ENCODE assay signal across 8 cellular contexts in the genomic region with DNA sequence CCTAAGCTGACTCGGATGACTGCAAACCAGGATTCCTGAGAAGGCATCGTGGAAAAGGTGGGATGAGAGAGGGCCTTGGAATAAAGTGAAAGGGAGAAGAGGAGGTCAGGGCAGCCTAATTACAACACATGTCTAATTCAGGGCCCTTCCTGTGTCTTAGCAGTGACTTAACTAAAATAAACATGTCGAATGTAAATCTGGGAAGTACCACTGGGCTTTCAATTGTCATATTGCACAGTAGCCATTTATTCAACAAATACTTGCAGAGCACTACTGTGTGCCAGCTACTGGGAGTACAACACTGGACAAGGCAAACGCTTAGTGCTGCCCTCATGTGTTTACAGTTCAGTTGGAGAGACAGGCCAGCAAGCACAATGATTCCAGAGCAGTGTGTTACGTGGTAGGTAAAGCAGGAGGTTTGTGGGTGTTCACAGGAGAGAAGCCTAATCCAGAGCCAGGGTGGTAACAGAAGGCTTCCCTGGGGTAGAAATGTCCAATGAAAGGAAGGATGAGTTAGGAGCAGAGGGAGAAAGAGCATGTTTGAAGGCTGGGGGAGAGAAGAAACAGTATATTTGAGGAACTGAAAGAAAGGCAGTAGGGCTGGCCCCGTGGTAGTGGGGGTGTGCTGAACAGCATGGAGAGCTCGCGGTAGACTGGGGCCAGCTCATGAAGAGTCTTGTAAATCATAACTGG. TPM values are rescaled to one million over a fixed set of nuclear protein-coding genes. Genes with fewer than 3 reads are reported as not detected.
A peak's percentile ranks its signal among the peaks of the same experiment; 100 is the strongest.
DNase-seq lines count a peak whose midpoint lies in the region; ATAC-seq and TF ChIP-seq lines count a peak whose summit lies in the region.

No MANE protein-coding gene starts in this region.

- no peak overlapping the region for H3K4me3 ChIP-seq in hepatocyte
- no peak overlapping the region for H3K4me3 ChIP-seq in upper lobe of left lung

- no peaks in the 10 kb centered on the region for H4K20me1 ChIP-seq in hepatocyte (ENCODE audit: insufficient read depth, poor library complexity, severe bottlenecking)

- no peak for TF ChIP-seq POLR2A in upper lobe of left lung (IDR thresholded peaks at IDR 0.05)

- WGBS in hepatocyte (ENCODE audit: low lambda C conversion rate, missing lambda C conversion rate): 74% methylated on average over 8 of the region's 8 CpGs
- WGBS in upper lobe of left lung, 2 donors: 46 to 51% methylated on average over 8 of the region's 8 CpGs

- H3K9me3 ChIP-seq in hepatocyte (ENCODE audit: low read depth) (no peaks in the 10 kb centered on the region), upper lobe of left lung (no peaks in the 10 kb centered on the region)

- peak; percentile 89 for ATAC-seq in GM19452 (IDR thresholded peaks at IDR 0.05; ENCODE audit: unreplicated experiment)
- ATAC-seq in HG03342 (IDR thresholded peaks at IDR 0.05; ENCODE audit: unreplicated experiment): peak; percentile 92
- peak; percentile 20; the same call in 2 of the 3 replicates for ATAC-seq in SK-N-SH treated with all-trans-retinoic acid at 6 μM for 48 hours
- ATAC-seq in upper lobe of left lung (ENCODE audit: low FRiP score in 2 of 2): peak; percentile 59 to 60

- no peak for TF ChIP-seq EP300 in upper lobe of left lung (IDR thresholded peaks at IDR 0.05)

- H3K36me3 ChIP-seq in hepatocyte (replicated peaks; ENCODE audit: insufficient read depth, low read depth) (no peaks in the 10 kb centered on the region), upper lobe of left lung (no peaks in the 10 kb centered on the region)

- H3K4me1 ChIP-seq in hepatocyte (ENCODE audit: insufficient read depth) (peaks cover 20% of the 10 kb centered on the region), upper lobe of left lung (peaks cover 47 to 63% (median 55%) of the 10 kb centered on the region in 4 donors)

- DNase-seq in A172 (ENCODE audit: low spot score) (peak; percentile 40), hepatocyte (ENCODE audit: low spot score) (peak; percentile 31), upper lobe of left lung (peak in 1 of 2 donors; percentile 44), COR-L47 (lab: John Stamatoyannopoulos, UW) (no peak)
- DNase-seq in stimulated activated CD4-positive, alpha-beta T cell treated with anti-CD3 and anti-CD28 coated beads, Interleukin-2, amount 100 ng/mL, for 24 hours: no peak

- H3K79me2 ChIP-seq in hepatocyte: no peaks in the 10 kb centered on the region

- no peak overlapping the region for H3K4me2 ChIP-seq in hepatocyte

- H3K27ac ChIP-seq in hepatocyte (peak overlapping the region; percentile 24), upper lobe of left lung (peak overlapping the region; percentile 60 to 77 (median 73))

- no peak overlapping the region for H2AFZ ChIP-seq in hepatocyte

- H3K27me3 ChIP-seq in hepatocyte (no peaks in the 10 kb centered on the region), upper lobe of left lung (no peaks in the 10 kb centered on the region)

- TF ChIP-seq CTCF in hepatocyte (IDR thresholded peaks at IDR 0.05; ENCODE audit: poor library complexity): peak; percentile 22
- peak in 1 of 6 experiments; percentile 15 for TF ChIP-seq CTCF in upper lobe of left lung (IDR thresholded peaks at IDR 0.05)

- no peaks in the 10 kb centered on the region for H3K9me2 ChIP-seq in hepatocyte (replicated peaks; ENCODE audit: insufficient read depth)

TF ChIP-seq in SK-N-SH treated with all-trans-retinoic acid at 6 μM for 48 hours, 23 proteins besides CTCF, POLR2A, EP300 and RAD21:
- TF ChIP-seq TSHZ2 (CRISPR knock-in tag; IDR thresholded peaks at IDR 0.05): no peak
- TF ChIP-seq TOX (CRISPR knock-in tag; IDR thresholded peaks at IDR 0.05; ENCODE audit: borderline replicate concordance): no peak
- no peak for TF ChIP-seq ISL1 (CRISPR knock-in tag; IDR thresholded peaks at IDR 0.05)
- TF ChIP-seq, protein P1, sequence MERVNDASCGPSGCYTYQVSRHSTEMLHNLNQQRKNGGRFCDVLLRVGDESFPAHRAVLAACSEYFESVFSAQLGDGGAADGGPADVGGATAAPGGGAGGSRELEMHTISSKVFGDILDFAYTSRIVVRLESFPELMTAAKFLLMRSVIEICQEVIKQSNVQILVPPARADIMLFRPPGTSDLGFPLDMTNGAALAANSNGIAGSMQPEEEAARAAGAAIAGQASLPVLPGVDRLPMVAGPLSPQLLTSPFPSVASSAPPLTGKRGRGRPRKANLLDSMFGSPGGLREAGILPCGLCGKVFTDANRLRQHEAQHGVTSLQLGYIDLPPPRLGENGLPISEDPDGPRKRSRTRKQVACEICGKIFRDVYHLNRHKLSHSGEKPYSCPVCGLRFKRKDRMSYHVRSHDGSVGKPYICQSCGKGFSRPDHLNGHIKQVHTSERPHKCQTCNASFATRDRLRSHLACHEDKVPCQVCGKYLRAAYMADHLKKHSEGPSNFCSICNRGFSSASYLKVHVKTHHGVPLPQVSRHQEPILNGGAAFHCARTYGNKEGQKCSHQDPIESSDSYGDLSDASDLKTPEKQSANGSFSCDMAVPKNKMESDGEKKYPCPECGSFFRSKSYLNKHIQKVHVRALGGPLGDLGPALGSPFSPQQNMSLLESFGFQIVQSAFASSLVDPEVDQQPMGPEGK (CRISPR knock-in tag; IDR thresholded peaks at IDR 0.05; ENCODE audit: borderline replicate concordance): no peak
- TF ChIP-seq TCF4 (CRISPR knock-in tag; IDR thresholded peaks at IDR 0.05; ENCODE audit: borderline replicate concordance): no peak
- TF ChIP-seq CSDC2 (CRISPR knock-in tag; IDR thresholded peaks at IDR 0.05): no peak

RNA-seq across cellular contexts. Expression of gene RASAL2, which starts 38.0 kb away (rescaled TPM):
- 18.7 and 23.8 TPM in 2 replicates for total RNA-seq in A172 (2014; rRNA removed; shearing (Covaris generic))
- total RNA-seq in hepatocyte: 23.8 and 24.0 TPM in 2 replicates
- 8.7 and 14.5 TPM in 2 replicates for polyA plus RNA-seq in hepatocyte
- 10 to 100 TPM; 24.7 to 59.0 (median 41.6) TPM for total RNA-seq in upper lobe of left lung

Comparison
In these comparisons a context has a peak if more than half of its experiments do, and no peak if none do; other contexts are left out.
1. DNase-seq: peak in A172 (single experiment) and hepatocyte (single experiment); none in stimulated activated CD4-positive, alpha-beta T cell treated with anti-CD3 and anti-CD28 coated beads, Interleukin-2, amount 100 ng/mL, for 24 hours (0 of 2) and COR-L47 (single experiment).
2. ATAC-seq: peak in every context shown above with its lines; median percentile 92 in HG03342; 89 in GM19452; 60 in upper lobe of left lung; 20 in SK-N-SH treated with all-trans-retinoic acid at 6 μM for 48 hours.